In the genomic region with DNA sequence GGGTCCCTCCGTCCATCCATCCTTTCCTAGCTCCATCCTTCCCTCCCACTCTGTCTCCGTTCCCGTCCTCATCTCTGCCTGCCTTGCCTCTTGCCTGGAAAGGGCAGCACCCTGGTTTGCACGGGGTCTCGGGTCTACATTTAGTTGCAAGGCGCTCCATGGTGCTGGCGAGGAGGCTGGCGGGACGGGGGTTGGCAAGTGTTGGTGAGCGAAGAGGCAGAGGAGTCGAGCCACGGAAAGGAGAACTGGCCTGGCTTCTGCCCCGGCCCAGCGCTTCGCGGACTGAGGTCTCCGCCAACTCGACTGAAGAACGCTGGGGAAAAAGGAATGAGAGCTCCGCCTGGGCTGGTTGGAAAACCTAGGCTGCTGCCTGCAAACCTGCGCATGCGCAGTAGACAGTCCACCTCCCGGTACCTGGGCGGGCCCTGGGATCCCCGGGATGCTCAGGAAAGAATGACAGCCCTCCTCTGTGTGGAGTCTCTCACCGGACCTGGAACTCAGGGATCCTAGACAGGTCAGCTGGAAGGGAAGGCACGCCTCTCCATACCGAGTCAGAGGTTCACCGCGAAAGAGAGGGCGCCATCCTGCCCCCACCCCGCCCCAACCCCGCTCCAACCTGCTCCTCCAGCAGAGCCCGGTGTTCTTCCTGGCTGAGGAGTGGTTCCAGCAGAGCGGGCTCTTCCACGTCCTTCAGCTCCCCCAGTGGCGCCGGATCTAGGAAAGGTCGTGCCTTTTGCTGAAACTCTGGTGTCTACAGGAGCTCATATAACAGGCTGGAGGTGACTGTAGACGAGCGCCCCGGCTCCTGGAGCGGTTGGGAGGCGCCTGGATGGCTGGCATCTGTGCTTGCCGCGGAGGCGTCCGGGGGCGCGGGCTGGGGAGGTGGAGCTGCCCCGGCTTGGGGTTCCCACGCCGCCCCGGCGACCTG, we compare ENCODE assay signal across 9 cellular contexts. TPM values are rescaled to one million over a fixed set of nuclear protein-coding genes. Genes with fewer than 3 reads are reported as not detected.
DNase-seq lines count a peak whose midpoint lies in the region; ATAC-seq and TF ChIP-seq lines count a peak whose summit lies in the region.
"Had no signal": no experiment of that assay in that cellular context is flagged by ENCODE, and none has a peak within 500 bp of the region (broad histone marks: within the 10 kb centered on the region; RNA-seq: fewer than 3 reads in every experiment).

No MANE protein-coding gene starts in this region.

- no peaks in the 10 kb centered on the region for H3K36me3 ChIP-seq in testis (ENCODE audit: low read depth, missing control alignments)

- ATAC-seq in HG03565 (IDR thresholded peaks at IDR 0.05; ENCODE audit: unreplicated experiment) = no peak

- TF ChIP-seq CTCF in astrocyte of the cerebellum (IDR thresholded peaks at IDR 0.05; ENCODE audit: low read depth, low read length, missing control alignments) (no peak), testis (IDR thresholded peaks at IDR 0.05) (no peak)

- WGBS in testis, 2 donors = 4 to 7% methylated on average over 39 to 50 of the region's 55 CpGs

- no peak overlapping the region for H3K4me3 ChIP-seq in astrocyte of the cerebellum (ENCODE audit: low read depth, low read length)
- peak overlapping the region; percentile 59; the same call in 1 of the 2 replicates for H3K4me3 ChIP-seq in iPS-18c (ENCODE audit: insufficient read depth, low read depth, low read length)
- no peak overlapping the region for H3K4me3 ChIP-seq in testis

- TF ChIP-seq POLR2A in testis (IDR thresholded peaks at IDR 0.05) = no peak

- DNase-seq in activated CD4-positive, alpha-beta T cell treated with anti-CD3 and anti-CD28 coated beads for 48 hours = peak; percentile 51
- no peak for DNase-seq in activated CD4-positive, alpha-beta T cell treated with anti-CD3 and anti-CD28 coated beads for 1 hour
- DNase-seq in astrocyte of the cerebellum (ENCODE audit: low read depth) (peak; percentile 2), testis (peak; percentile 63), superior temporal gyrus (ENCODE audit: extremely low spot score) (no peak), caudate nucleus (lab: John Stamatoyannopoulos, UW) (no peak)

- H3K27ac ChIP-seq in testis (no peak overlapping the region), caudate nucleus (ENCODE audit: low read depth, low read length) (no peak overlapping the region)

- in situ Hi-C loops in astrocyte of the cerebellum (cut with HindIII; ENCODE audit: low sequenced_read_pairs) = no loop called here

- H3K4me1 ChIP-seq in testis = peaks cover 3% of the 10 kb centered on the region

- H3K27me3 ChIP-seq in testis = no peaks in the 10 kb centered on the region

- intact Hi-C loops in testis (cut with DNase I; ENCODE audit: low total_unique reads) = no loop called here

- H3K9me3 ChIP-seq in iPS-18c (ENCODE audit: control insufficient read depth, insufficient read depth, low read length) (peaks cover 3% of the 10 kb centered on the region), testis (no peaks in the 10 kb centered on the region)

RNA-seq across cellular contexts. Expression of gene FRG2, which starts 6.0 kb away (rescaled TPM):
- total RNA-seq in testis = under 1 TPM in 1 of 2 donors, not detected in 1; 0.24 TPM
- 0.24 TPM for polyA plus RNA-seq in testis (ENCODE audit: insufficient read depth, low read depth, low replicate concordance)
- total RNA-seq: mononuclear cell had no signal

RNA-seq across cellular contexts. Expression of gene DBET, which starts 43.2 kb away (rescaled TPM):
- not detected for total RNA-seq in testis
- not detected for polyA plus RNA-seq in testis (ENCODE audit: insufficient read depth, low read depth, low replicate concordance)
- total RNA-seq: mononuclear cell had no signal

Comparison
In these comparisons a context has a peak if more than half of its experiments do, and no peak if none do; other contexts are left out.
1. DNase-seq: peak in activated CD4-positive, alpha-beta T cell treated with anti-CD3 and anti-CD28 coated beads for 48 hours (single experiment), astrocyte of the cerebellum (single experiment) and testis (single experiment); none in activated CD4-positive, alpha-beta T cell treated with anti-CD3 and anti-CD28 coated beads for 1 hour (single experiment), superior temporal gyrus (single experiment) and caudate nucleus (0 of 61).